ENCODE assay signal across 17 cellular contexts in genomic region chr2:192123847-192124246, GRCh38.
DNase-seq lines count a peak whose midpoint lies in the region; ATAC-seq lines count a peak whose summit lies in the region.
"Had no signal": no experiment of that assay in that cellular context is flagged by ENCODE, and none has a peak within 500 bp of the region (broad histone marks: within the 10 kb centered on the region; RNA-seq: fewer than 3 reads in every experiment).

No MANE protein-coding gene starts in this region.

- H3K9ac ChIP-seq in GM23248 = no peak overlapping the region
- no peak overlapping the region for H3K9ac ChIP-seq in subcutaneous abdominal adipose tissue (ENCODE audit: low read length in 5 of 5)
- H3K9ac ChIP-seq: BLaER1 had no signal

- no peak overlapping the region for H3K27ac ChIP-seq in GM23248
- peak overlapping the region; percentile 47 for H3K27ac ChIP-seq in subcutaneous abdominal adipose tissue (ENCODE audit: low read depth, low read length)
- H3K27ac ChIP-seq: BLaER1, VCaP had no signal

- H3K9me3 ChIP-seq in GM23248 (ENCODE audit: low read depth) = no peaks in the 10 kb centered on the region
- H3K9me3 ChIP-seq in subcutaneous abdominal adipose tissue (ENCODE audit: control insufficient read depth in 5 of 5, low read length in 5 of 5) = peaks cover 0 to 2% (median 0%) of the 10 kb centered on the region in 5 donors
- H3K9me3 ChIP-seq: BLaER1 had no signal

- in situ Hi-C loops in GM23248 (cut with MboI) = no loop called here

- no peaks in the 10 kb centered on the region for H3K9me2 ChIP-seq in GM23248 (ENCODE audit: insufficient read depth)

- no peak overlapping the region for H2AFZ ChIP-seq in GM23248

- no peaks in the 10 kb centered on the region for H3K79me2 ChIP-seq in GM23248 (ENCODE audit: insufficient read depth)

- H3K4me1 ChIP-seq in GM23248 (ENCODE audit: insufficient read depth) (peaks cover 27% of the 10 kb centered on the region), subcutaneous abdominal adipose tissue (ENCODE audit: control insufficient read depth in 5 of 5, insufficient read depth in 5 of 5, low read length in 5 of 5) (peaks cover 0 to 59% (median 44%) of the 10 kb centered on the region in 5 donors)

- H4K20me1 ChIP-seq in GM23248 (ENCODE audit: insufficient read depth) = no peaks in the 10 kb centered on the region
- H4K20me1 ChIP-seq: BLaER1 had no signal

- peaks cover 15% of the 10 kb centered on the region; the same call in 1 of the 2 replicates for H3F3A ChIP-seq in GM23248 (ENCODE audit: insufficient read depth)

- peak; percentile 88 for ATAC-seq in left lobe of liver
- no peak for ATAC-seq in GM19328 (IDR thresholded peaks at IDR 0.05; ENCODE audit: unreplicated experiment)
- no peak for ATAC-seq in HG02973 (IDR thresholded peaks at IDR 0.05; ENCODE audit: unreplicated experiment)
- ATAC-seq: activated CD8-positive, alpha-beta T cell treated with anti-CD3 and anti-CD28 coated beads for 36 hours; activated naive CD8-positive, alpha-beta T cell treated with anti-CD3 and anti-CD28 coated beads, Interleukin-2, amount 50 U/mL, for 24 hours; Panc1 had no signal

- DNase-seq in GM23248 (peak; percentile 50), cerebellar cortex (ENCODE audit: low spot score) (peak; percentile 31), left lobe of liver (ENCODE audit: low spot score) (peak; percentile 69), COLO668 (lab: John Stamatoyannopoulos, UW; ENCODE audit: unreplicated experiment) (no peak)
- DNase-seq: activated CD8-positive, alpha-beta T cell treated with anti-CD3 and anti-CD28 coated beads for 36 hours; activated naive CD8-positive, alpha-beta T cell treated with anti-CD3 and anti-CD28 coated beads, Interleukin-2, amount 50 U/mL, for 24 hours; DMS153; NCI-H187 treated with DMSO at 0.1 percent for 48 hours; NCI-H526; nephron progenitor cell; retina had no signal

- H3K27me3 ChIP-seq in GM23248 (replicated peaks; ENCODE audit: insufficient read depth) (no peaks in the 10 kb centered on the region), subcutaneous abdominal adipose tissue (ENCODE audit: control insufficient read depth in 5 of 5, insufficient read depth in 4 of 5, low read length in 5 of 5) (no peaks in the 10 kb centered on the region)
- H3K27me3 ChIP-seq: BLaER1 had no signal

- no peak overlapping the region for H3K4me3 ChIP-seq in GM23248
- no peak overlapping the region for H3K4me3 ChIP-seq in subcutaneous abdominal adipose tissue (ENCODE audit: low read depth in 1 of 5, low read length in 5 of 5)
- H3K4me3 ChIP-seq: BLaER1 had no signal

- no peak overlapping the region for H3K4me2 ChIP-seq in GM23248 (ENCODE audit: unreplicated experiment)
- H3K4me2 ChIP-seq: BLaER1 had no signal

- no peaks in the 10 kb centered on the region for H3K36me3 ChIP-seq in GM23248 (ENCODE audit: low read depth)
- H3K36me3 ChIP-seq in subcutaneous abdominal adipose tissue (ENCODE audit: control insufficient read depth in 5 of 5, insufficient read depth in 5 of 5, low read length in 5 of 5) = no peaks in the 10 kb centered on the region
- H3K36me3 ChIP-seq: BLaER1 had no signal
